Comparison of ENCODE assay signal across 33 cellular contexts in genomic region chr5:154601014-154601413, GRCh38.
"Had no signal": no experiment of that assay in that cellular context is flagged by ENCODE, and none has a peak within 500 bp of the region (broad histone marks: within the 10 kb centered on the region; RNA-seq: fewer than 3 reads in every experiment).

No MANE protein-coding gene starts in this region.

- ATAC-seq: activated naive CD4-positive, alpha-beta T cell treated with anti-CD3 and anti-CD28 coated beads, Interleukin-2, amount 50 U/mL, for 72 hours; activated naive CD8-positive, alpha-beta T cell treated with anti-CD3 and anti-CD28 coated beads, Interleukin-2, amount 50 U/mL, for 24 hours; activated T-cell treated with anti-CD3 and anti-CD28 coated beads, Interleukin-2, amount 50 U/mL, for 4 hours; activated T-cell treated with anti-CD3 and anti-CD28 coated beads, Interleukin-2, amount 50 U/mL, for 72 hours; activated T-helper 17 cell treated with anti-CD3 and anti-CD28 coated beads, Interleukin-2, amount 50 U/mL, for 72 hours; body of pancreas had no signal

- H3K4me3 ChIP-seq: adrenal gland, ascending aorta, body of pancreas, breast epithelium, cardiac muscle cell had no signal

- H3K4me1 ChIP-seq: ascending aorta, breast epithelium had no signal

- H3K36me3 ChIP-seq: adrenal gland, ascending aorta, brain microvascular endothelial cell, breast epithelium, cardiac muscle cell had no signal

- H3K27ac ChIP-seq: adrenal gland, ascending aorta, body of pancreas, brain microvascular endothelial cell, breast epithelium, cardiac muscle cell had no signal

- H3K9me3 ChIP-seq: adrenal gland, ascending aorta, body of pancreas, breast epithelium had no signal

- FAIRE-seq: astrocyte, bronchial epithelial cell had no signal

- H3K27me3 ChIP-seq: ascending aorta, cardiac muscle cell had no signal

- DNase-seq: activated effector memory CD4-positive, alpha-beta T cell treated with anti-CD3 and anti-CD28 coated beads, Interleukin-2, amount 50 U/mL, for 16 hours; activated effector memory CD4-positive, alpha-beta T cell treated with Interleukin-2 at 50 U/mL for 16 hours; activated gamma-delta T cell; activated gamma-delta T cell treated with Interleukin-2 at 50 U/mL for 16 hours; activated naive CD4-positive, alpha-beta T cell; activated naive CD4-positive, alpha-beta T cell treated with anti-CD3 and anti-CD28 coated beads for 36 hours; activated naive CD4-positive, alpha-beta T cell treated with anti-CD3 and anti-CD28 coated beads, Interleukin-2, amount 10 ng/mL, durations not matched to agents 7 days and 5 days; activated naive CD4-positive, alpha-beta T cell treated with anti-CD3 and anti-CD28 coated beads, Interleukin-2, amount 50 U/mL, for 16 hours; activated naive CD4-positive, alpha-beta T cell treated with Interleukin-2 at 50 U/mL for 16 hours; activated naive CD8-positive, alpha-beta T cell treated with anti-CD3 and anti-CD28 coated beads for 36 hours; activated naive CD8-positive, alpha-beta T cell treated with anti-CD3 and anti-CD28 coated beads, Interleukin-2, amount 10 ng/mL, durations not matched to agents 7 days and 5 days; activated naive CD8-positive, alpha-beta T cell treated with anti-CD3 and anti-CD28 coated beads, Interleukin-2, amount 50 U/mL, for 24 hours; activated T-cell treated with anti-CD3 and anti-CD28 coated beads, Interleukin-2, amount 50 U/mL, for 24 hours; activated T-cell treated with anti-CD3 and anti-CD28 coated beads, Interleukin-2, amount 50 U/mL, for 4 hours; activated T-cell treated with anti-CD3 and anti-CD28 coated beads, Interleukin-2, amount 50 U/mL, for 48 hours; activated T-cell treated with anti-CD3 and anti-CD28 coated beads, Interleukin-2, amount 50 U/mL, for 72 hours; adrenal gland; amniotic stem cell; amygdala; anterior cingulate cortex; aorta; body of pancreas; brain microvascular endothelial cell; caudate nucleus; central memory CD4-positive, alpha-beta T cell; cerebellar nuclear complex had no signal
